Comparison of ENCODE assay signal across 8 cellular contexts in genomic region chrX:46381630-46382029, GRCh38.
DNase-seq lines count a peak whose midpoint lies in the region; ATAC-seq and TF ChIP-seq lines count a peak whose summit lies in the region.

No MANE protein-coding gene starts in this region.

- H3K27ac ChIP-seq in left lung: no peak overlapping the region

- H3K9me3 ChIP-seq in left lung: no peaks in the 10 kb centered on the region

- DNase-seq in activated effector memory CD4-positive, alpha-beta T cell treated with anti-CD3 and anti-CD28 coated beads, Interleukin-2, amount 50 U/mL, for 16 hours: peak; percentile 67
- no peak for DNase-seq in activated effector memory CD4-positive, alpha-beta T cell treated with Interleukin-2 at 50 U/mL for 16 hours
- DNase-seq in M059J (ENCODE audit: low read depth) (peak; percentile 47), left lung (no peak), NK-92 (lab: John Stamatoyannopoulos, UW; ENCODE audit: unreplicated experiment) (no peak), NCI-H187 (lab: John Stamatoyannopoulos, UW) (no peak)
- peak; percentile 16 for DNase-seq in activated T-cell treated with anti-CD3 and anti-CD28 coated beads, Interleukin-2, amount 50 U/mL, for 4 hours

- intact Hi-C loops in left lung (cut with DNase I): no loop called here

- TF ChIP-seq CTCF in left lung (IDR thresholded peaks at IDR 0.05): peak in 1 of 2 donors; percentile 17

- no peaks in the 10 kb centered on the region for H3K9me3 Mint-ChIP-seq in activated T-cell treated with anti-CD3 and anti-CD28 coated beads, Interleukin-2, amount 50 U/mL, for 4 hours

- peak in 1 of 2 donors; percentile 52 for ATAC-seq in activated T-cell treated with anti-CD3 and anti-CD28 coated beads, Interleukin-2, amount 50 U/mL, for 4 hours
- ATAC-seq in left lung: peak; percentile 41
- ATAC-seq in GM21717 (IDR thresholded peaks at IDR 0.05; ENCODE audit: unreplicated experiment): no peak

- H3K36me3 Mint-ChIP-seq in activated T-cell treated with anti-CD3 and anti-CD28 coated beads, Interleukin-2, amount 50 U/mL, for 4 hours (ENCODE audit: insufficient read depth): no peaks in the 10 kb centered on the region

- H3K27me3 Mint-ChIP-seq in activated T-cell treated with anti-CD3 and anti-CD28 coated beads, Interleukin-2, amount 50 U/mL, for 4 hours (ENCODE audit: low read depth): peaks cover 1% of the 10 kb centered on the region

- no peak overlapping the region for H3K4me3 Mint-ChIP-seq in activated T-cell treated with anti-CD3 and anti-CD28 coated beads, Interleukin-2, amount 50 U/mL, for 4 hours

- no peak overlapping the region for H3K4me3 ChIP-seq in left lung

- H3K4me1 ChIP-seq in left lung: no peaks in the 10 kb centered on the region

- no peaks in the 10 kb centered on the region for H3K36me3 ChIP-seq in left lung

- no peaks in the 10 kb centered on the region for H3K27me3 ChIP-seq in left lung

- H3K4me1 Mint-ChIP-seq in activated T-cell treated with anti-CD3 and anti-CD28 coated beads, Interleukin-2, amount 50 U/mL, for 4 hours (ENCODE audit: low read depth): no peaks in the 10 kb centered on the region

Comparison
In these comparisons a context has a peak if more than half of its experiments do, and no peak if none do; other contexts are left out.
1. DNase-seq: peak in activated effector memory CD4-positive, alpha-beta T cell treated with anti-CD3 and anti-CD28 coated beads, Interleukin-2, amount 50 U/mL, for 16 hours (single experiment), M059J (single experiment) and activated T-cell treated with anti-CD3 and anti-CD28 coated beads, Interleukin-2, amount 50 U/mL, for 4 hours (single experiment); none in activated effector memory CD4-positive, alpha-beta T cell treated with Interleukin-2 at 50 U/mL for 16 hours (single experiment), left lung (0 of 2), NK-92 (single experiment) and NCI-H187 (0 of 2).